8 cellular contexts compared by ENCODE assay signal in genomic region chr2:72887836-72888437, GRCh38. TPM values are rescaled to one million over a fixed set of nuclear protein-coding genes. Genes with fewer than 3 reads are reported as not detected.
A peak's percentile ranks its signal among the peaks of the same experiment; 100 is the strongest.
DNase-seq lines count a peak whose midpoint lies in the region; ATAC-seq and TF ChIP-seq lines count a peak whose summit lies in the region.

No MANE protein-coding gene starts in this region.

- no peaks in the 10 kb centered on the region for H3K4me1 Mint-ChIP-seq in nephron

- in situ Hi-C loops in KBM-7 (cut with MboI; ENCODE audit: low pct_unique_long_range_greater_than_20kb, low sequenced_read_pairs), result no loop called here

- peak overlapping the region; percentile 90 for H3K4me2 ChIP-seq in PC-9

- CTCF ChIA-PET in PC-9 (lab: Charles Lee), result interaction anchor here (1.2 to 1.8 kb wide), 2 partner anchors 10 to 25 kb away, joined by 6 to 10 read pairs; no protein-coding TSS in a partner anchor

- peak; percentile 39 for ATAC-seq in GM21737 (IDR thresholded peaks at IDR 0.05; ENCODE audit: unreplicated experiment)
- ATAC-seq in foreskin keratinocyte, result peak; percentile 68

- no peaks in the 10 kb centered on the region for H3K9me3 Mint-ChIP-seq in nephron

- peak; percentile 92 for TF ChIP-seq CTCF in PC-9 (conservative IDR thresholded peaks at IDR 0.05)
- peak; percentile 96 for TF ChIP-seq CTCF in foreskin keratinocyte (conservative IDR thresholded peaks at IDR 0.05)
- TF ChIP-seq CTCF in nephron (IDR thresholded peaks at IDR 0.05; ENCODE audit: unreplicated experiment in 3 of 3), result peak; percentile 87 to 94 (median 90)

- BruUV-seq in PC-9 (replicated peaks; lab: Mats Ljungman, UMichigan), result TSS peak; percentile 33

- no peaks in the 10 kb centered on the region for H3K9me3 ChIP-seq in PC-9 (ENCODE audit: insufficient read depth, low read depth)

- H3K79me2 ChIP-seq in PC-9 (ENCODE audit: low read depth), result no peaks in the 10 kb centered on the region

- H3F3A ChIP-seq in PC-9 (ENCODE audit: insufficient read depth, low read depth), result peaks cover 7% of the 10 kb centered on the region; the same call in 1 of the 2 replicates

- H3K4me1 ChIP-seq in PC-9 (replicated peaks; ENCODE audit: insufficient read depth) (peaks cover 23% of the 10 kb centered on the region), foreskin keratinocyte (no peaks in the 10 kb centered on the region)

- no peak overlapping the region for H3K27ac ChIP-seq in PC-9
- H3K27ac ChIP-seq in foreskin keratinocyte, result no peak overlapping the region

- no peaks in the 10 kb centered on the region for H3K36me3 Mint-ChIP-seq in nephron (ENCODE audit: low read depth)

- DNase-seq in DMS153 treated with DMSO at 0.1 percent for 48 hours (lab: John Stamatoyannopoulos, UW; ENCODE audit: unreplicated experiment) (peak; percentile 80), KBM-7 (peak; percentile 84), PC-9 (peak; percentile 80 to 83), foreskin keratinocyte (peak; percentile 59 to 77), superior temporal gyrus (ENCODE audit: extremely low spot score) (peak; percentile 91)
- peak; percentile 26 for DNase-seq in activated gamma-delta T cell treated with anti-CD3 and anti-CD28 coated beads, Interleukin-2, amount 50 U/mL, for 16 hours (ENCODE audit: low read depth)

- peak overlapping the region; percentile 96 for H2AFZ ChIP-seq in PC-9

- no peaks in the 10 kb centered on the region for H3K27me3 ChIP-seq in PC-9 (ENCODE audit: insufficient read depth, low read depth)
- peaks cover 17% of the 10 kb centered on the region for H3K27me3 ChIP-seq in foreskin keratinocyte

- H4K20me1 ChIP-seq in PC-9 (ENCODE audit: insufficient read depth), result peaks cover 19% of the 10 kb centered on the region; the same call in 1 of the 2 replicates

- H3K27me3 Mint-ChIP-seq in nephron (ENCODE audit: low read depth), result peaks cover 84% of the 10 kb centered on the region

- peak overlapping the region; percentile 85 for H3K4me3 ChIP-seq in PC-9

- H3K4me3 Mint-ChIP-seq in nephron, result peak overlapping the region; percentile 83 to 86 (median 85)

- no peaks in the 10 kb centered on the region for H3K36me3 ChIP-seq in PC-9 (ENCODE audit: low read depth)

- intact Hi-C loops in PC-9 (cut with micrococcal nuclease; ENCODE audit: unreplicated experiment), result loop anchor here (1.0 kb wide), 1 partner anchor 117 kb away; no protein-coding TSS in a partner anchor

- no peaks in the 10 kb centered on the region for H3K9me2 ChIP-seq in PC-9 (ENCODE audit: insufficient read depth)

- POLR2A ChIA-PET in PC-9 (lab: Charles Lee; ENCODE audit: unreplicated experiment), result interaction anchor here (0.6 kb wide), 1 partner anchor 112 kb away, joined by 3 read pairs; no protein-coding TSS in a partner anchor

- H3K27ac Mint-ChIP-seq in nephron, result no peak overlapping the region

RNA-seq across cellular contexts. Expression of gene SPR, which starts 0.7 kb away (rescaled TPM):
- total RNA-seq in PC-9 (2021), result 33.6 and 53.1 TPM in 2 replicates
- 28.2 and 29.0 TPM in 2 replicates for total RNA-seq in foreskin keratinocyte
- 34.4 and 36.1 TPM in 2 replicates for polyA plus RNA-seq in foreskin keratinocyte

RNA-seq across cellular contexts. Expression of gene EMX1, which starts 29.4 kb away (rescaled TPM):
- total RNA-seq in PC-9 (2021) (not detected in 2 replicates), foreskin keratinocyte (not detected in 2 replicates)
- not detected in 2 replicates for polyA plus RNA-seq in foreskin keratinocyte

Comparison
In these comparisons a context has a peak if more than half of its experiments do, and no peak if none do; other contexts are left out.
1. DNase-seq: peak in every context shown above with its lines; median percentile 91 in superior temporal gyrus; 84 in KBM-7; 82 in PC-9; 80 in DMS153 treated with DMSO at 0.1 percent for 48 hours; 68 in foreskin keratinocyte; 26 in activated gamma-delta T cell treated with anti-CD3 and anti-CD28 coated beads, Interleukin-2, amount 50 U/mL, for 16 hours.